ENCODE assay signal across 12 cellular contexts in the genomic region with DNA sequence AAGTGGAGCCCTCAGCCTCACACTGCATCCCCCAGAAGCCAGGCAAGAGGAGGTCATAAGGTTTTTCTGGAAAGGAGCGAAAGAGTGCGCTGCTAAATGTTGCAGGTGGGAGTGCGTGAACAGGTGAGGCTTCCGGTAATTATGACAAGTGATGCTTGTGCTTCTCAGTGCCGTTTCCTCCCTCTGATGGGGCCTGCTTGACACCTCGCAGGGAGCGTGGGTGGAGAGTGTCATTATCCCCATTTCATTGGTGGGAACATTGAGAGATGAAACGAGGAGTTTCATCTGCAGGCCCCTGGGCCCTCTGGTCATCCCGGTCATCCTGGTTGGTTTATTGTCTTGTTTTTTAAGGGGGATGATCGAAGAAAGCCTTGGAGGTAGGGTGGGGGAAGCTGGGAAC. TPM values are rescaled to one million over a fixed set of nuclear protein-coding genes. Genes with fewer than 3 reads are reported as not detected.
A peak's percentile ranks its signal among the peaks of the same experiment; 100 is the strongest.
DNase-seq lines count a peak whose midpoint lies in the region; ATAC-seq, FAIRE-seq and TF ChIP-seq lines count a peak whose summit lies in the region.
"Had no signal": no experiment of that assay in that cellular context is flagged by ENCODE, and none has a peak within 500 bp of the region (broad histone marks: within the 10 kb centered on the region; RNA-seq: fewer than 3 reads in every experiment).

No MANE protein-coding gene starts in this region.

- no peaks in the 10 kb centered on the region for H3K27me3 ChIP-seq in MM.1S (replicated peaks; ENCODE audit: insufficient read depth, low read length)
- H3K27me3 ChIP-seq: uterus had no signal

- peak overlapping the region; percentile 40; the same call in 1 of the 2 replicates for H3K27ac ChIP-seq in MM.1S (ENCODE audit: low read length)
- H3K27ac ChIP-seq: lower lobe of right lung, PC-9, uterus had no signal

- peak overlapping the region; percentile 23; the same call in 1 of the 2 replicates for H3K4me2 ChIP-seq in MM.1S (ENCODE audit: low read depth, low read length)
- H3K4me2 ChIP-seq: PC-9 had no signal

- no peak for TF ChIP-seq CTCF in MM.1S (IDR thresholded peaks at IDR 0.05; ENCODE audit: low read length)
- no peak for TF ChIP-seq CTCF in chondrocyte (IDR thresholded peaks at IDR 0.05)

- H3K79me2 ChIP-seq in MM.1S (ENCODE audit: low read length): peaks cover 100% of the 10 kb centered on the region

- no peaks in the 10 kb centered on the region for H3K9me3 Mint-ChIP-seq in chondrocyte (ENCODE audit: low read depth)

- no peak overlapping the region for H2AFZ ChIP-seq in MM.1S (ENCODE audit: low read length)
- H2AFZ ChIP-seq: PC-9 had no signal

- H3F3A ChIP-seq in MM.1S (ENCODE audit: insufficient read depth, low read length): peaks cover 20% of the 10 kb centered on the region

- no peaks in the 10 kb centered on the region for H3K27me3 Mint-ChIP-seq in chondrocyte (ENCODE audit: low read depth)

- peaks cover 89% of the 10 kb centered on the region for H4K20me1 ChIP-seq in MM.1S (ENCODE audit: insufficient read depth, low read length)

- H3K9me2 ChIP-seq in MM.1S (replicated peaks; ENCODE audit: insufficient read depth, low read length): no peaks in the 10 kb centered on the region

- peak overlapping the region; percentile 77 for H3K27ac Mint-ChIP-seq in chondrocyte (ENCODE audit: unreplicated experiment)

- no peaks in the 10 kb centered on the region for H3K9me3 ChIP-seq in MM.1S (replicated peaks; ENCODE audit: insufficient read depth, low read length)
- H3K9me3 ChIP-seq: lower lobe of right lung, uterus had no signal

- no peak overlapping the region for H3K9ac ChIP-seq in MM.1S (ENCODE audit: low read length)

- no peak for FAIRE-seq in frontal cortex (lab: Jason Lieb, UNC)

- H3K4me1 Mint-ChIP-seq in chondrocyte (ENCODE audit: low read depth): peaks cover 53% of the 10 kb centered on the region

- no peak overlapping the region for H3K4me3 ChIP-seq in MM.1S (ENCODE audit: low read length)
- H3K4me3 ChIP-seq: lower lobe of right lung, PC-9, uterus had no signal

- DNase-seq in MM.1S: no peak
- peak; percentile 65 for DNase-seq in activated CD4-positive, alpha-beta T cell treated with anti-CD3 and anti-CD28 coated beads for 48 hours
- DNase-seq in chondrocyte (ENCODE audit: low spot score): no peak
- peak; percentile 62 for DNase-seq in stimulated activated CD4-positive, alpha-beta T cell treated with anti-CD3 and anti-CD28 coated beads, Interleukin-4, amount 100 ng/mL, for 24 hours
- no peak for DNase-seq in NCI-H2107 (lab: John Stamatoyannopoulos, UW)
- DNase-seq in frontal cortex (ENCODE audit: low spot score in 2 of 2): no peak
- DNase-seq: effector CD8-positive, alpha-beta T cell; lower lobe of right lung; NCI-H1048; PC-9 had no signal

- peaks cover 30% of the 10 kb centered on the region for H3K4me1 ChIP-seq in MM.1S (ENCODE audit: low read length)

- H3K36me3 Mint-ChIP-seq in chondrocyte (ENCODE audit: low read depth): peaks cover 2% of the 10 kb centered on the region

- no peaks in the 10 kb centered on the region for H3K36me3 ChIP-seq in MM.1S (replicated peaks; ENCODE audit: insufficient read depth, low read length)
- H3K36me3 ChIP-seq: lower lobe of right lung, uterus had no signal

- H3K4me3 Mint-ChIP-seq in chondrocyte (ENCODE audit: unreplicated experiment): no peak overlapping the region

- no peak for ATAC-seq in GM21447 (IDR thresholded peaks at IDR 0.05; ENCODE audit: unreplicated experiment)

RNA-seq across cellular contexts. Expression of a gene that starts 57.5 kb away (rescaled TPM):
- total RNA-seq in chondrocyte (28.4 to 44.5 TPM (median 30.0 TPM) in 3 replicates), frontal cortex (46.1 TPM)

Comparison
In these comparisons a context has a peak if more than half of its experiments do, and no peak if none do; other contexts are left out.
1. DNase-seq: peak in activated CD4-positive, alpha-beta T cell treated with anti-CD3 and anti-CD28 coated beads for 48 hours (single experiment) and stimulated activated CD4-positive, alpha-beta T cell treated with anti-CD3 and anti-CD28 coated beads, Interleukin-4, amount 100 ng/mL, for 24 hours (single experiment); none in MM.1S (single experiment), chondrocyte (single experiment), NCI-H2107 (single experiment) and frontal cortex (0 of 2).